Comparison of ENCODE assay signal across 28 cellular contexts in genomic region chr1:88562991-88563390, GRCh38.
"Had no signal": no experiment of that assay in that cellular context is flagged by ENCODE, and none has a peak within 500 bp of the region (broad histone marks: within the 10 kb centered on the region; RNA-seq: fewer than 3 reads in every experiment).

No MANE protein-coding gene starts in this region.

- H3K9me3 ChIP-seq: adrenal gland, body of pancreas, esophagus muscularis mucosa, gastrocnemius medialis, heart left ventricle had no signal

- ATAC-seq: activated CD8-positive, alpha-beta memory T cell treated with anti-CD3 and anti-CD28 coated beads, Interleukin-2, amount 10 ng/mL, durations not matched to agents 7 days and 5 days; activated CD8-positive, alpha-beta T cell treated with anti-CD3 and anti-CD28 coated beads, Interleukin-2, amount 10 ng/mL, durations not matched to agents 7 days and 5 days; activated naive CD8-positive, alpha-beta T cell treated with anti-CD3 and anti-CD28 coated beads, Interleukin-2, amount 50 U/mL, for 24 hours; body of pancreas; effector memory CD8-positive, alpha-beta T cell; foreskin keratinocyte; gastrocnemius medialis; heart left ventricle had no signal

- H3K4me3 ChIP-seq: adrenal gland, body of pancreas, esophagus muscularis mucosa, gastrocnemius medialis, heart left ventricle had no signal

- H3K27me3 ChIP-seq: adrenal gland, body of pancreas, esophagus muscularis mucosa, gastrocnemius medialis, heart left ventricle had no signal

- H3K4me1 ChIP-seq: adrenal gland, body of pancreas, esophagus muscularis mucosa, foreskin keratinocyte, gastrocnemius medialis, heart left ventricle had no signal

- H3K27ac ChIP-seq: adrenal gland, body of pancreas, esophagus muscularis mucosa, foreskin keratinocyte, gastrocnemius medialis, heart left ventricle had no signal

- H3K36me3 ChIP-seq: adrenal gland, esophagus muscularis mucosa, gastrocnemius medialis, heart left ventricle had no signal

- DNase-seq: activated CD4-positive, alpha-beta T cell treated with anti-CD3 and anti-CD28 coated beads for 1 hour; activated CD4-positive, alpha-beta T cell treated with anti-CD3 and anti-CD28 coated beads for 4 hours; activated CD4-positive, alpha-beta T cell treated with anti-CD3 and anti-CD28 coated beads, Interleukin-2, amount 10 ng/mL, durations not matched to agents 7 days and 5 days; activated CD4-positive, alpha-beta T cell treated with anti-CD3 and anti-CD28 coated beads, Interleukin-2, amount 50 U/mL, for 48 hours; activated CD8-positive, alpha-beta memory T cell treated with anti-CD3 and anti-CD28 coated beads, Interleukin-2, amount 10 ng/mL, durations not matched to agents 7 days and 5 days; activated CD8-positive, alpha-beta memory T cell treated with anti-CD3 and anti-CD28 coated beads, Interleukin-2, amount 50 U/mL, for 4 hours; activated CD8-positive, alpha-beta T cell treated with anti-CD3 and anti-CD28 coated beads, Interleukin-2, amount 10 ng/mL, durations not matched to agents 7 days and 5 days; activated effector memory CD4-positive, alpha-beta T cell treated with anti-CD3 and anti-CD28 coated beads, Interleukin-2, amount 50 U/mL, for 16 hours; activated naive CD4-positive, alpha-beta T cell treated with anti-CD3 and anti-CD28 coated beads for 36 hours; activated naive CD8-positive, alpha-beta T cell treated with anti-CD3 and anti-CD28 coated beads for 36 hours; activated naive CD8-positive, alpha-beta T cell treated with anti-CD3 and anti-CD28 coated beads, Interleukin-2, amount 50 U/mL, for 24 hours; activated T-cell treated with anti-CD3 and anti-CD28 coated beads, Interleukin-2, amount 50 U/mL, for 1 hour; activated T-cell treated with anti-CD3 and anti-CD28 coated beads, Interleukin-2, amount 50 U/mL, for 48 hours; adrenal gland; amygdala; aorta; body of pancreas; cortex of kidney; dermis blood vessel endothelial cell; effector CD4-positive, alpha-beta T cell; effector memory CD8-positive, alpha-beta T cell; erythroblast; foreskin keratinocyte; gastrocnemius medialis; glutamatergic neuron; heart left ventricle; T-helper 2 cell had no signal
